In genomic region chr10:89327803-89328441, GRCh38 we compare ENCODE assay signal across 8 cellular contexts. TPM values are rescaled to one million over a fixed set of nuclear protein-coding genes. Genes with fewer than 3 reads are reported as not detected.
DNase-seq lines count a peak whose midpoint lies in the region; ATAC-seq and TF ChIP-seq lines count a peak whose summit lies in the region.

Gene IFIT3, plus strand, starts transcription at chr10:89327997. Its CDS starts 77 bp downstream, at chr10:89328074.

- H3K27me3 Mint-ChIP-seq in CD4-positive, alpha-beta T cell, result no peaks in the 10 kb centered on the region
- no peaks in the 10 kb centered on the region for H3K27me3 Mint-ChIP-seq in progenitor cell of endocrine pancreas

- in situ Hi-C loops in astrocyte of the spinal cord (cut with HindIII; ENCODE audit: low sequenced_read_pairs), result no loop called here

- H3K4me3 Mint-ChIP-seq in CD4-positive, alpha-beta T cell, result peak within 1 kb of the TSS; percentile 86
- no peak within 1 kb of the TSS for H3K4me3 Mint-ChIP-seq in progenitor cell of endocrine pancreas (ENCODE audit: low read depth)

- no peaks in the 10 kb centered on the region for H3K27me3 ChIP-seq in CD4-positive, alpha-beta T cell (ENCODE audit: control insufficient read depth, insufficient read depth, low read length)
- H3K27me3 ChIP-seq in right cardiac atrium (ENCODE audit: control insufficient read depth, insufficient read depth), result no peaks in the 10 kb centered on the region

- H3K4me3 ChIP-seq in astrocyte of the spinal cord (ENCODE audit: low read depth, low read length) (peak within 1 kb of the TSS; percentile 50), right cardiac atrium (ENCODE audit: low read length) (peak within 1 kb of the TSS; percentile 85)

- POLR2A ChIA-PET in CD4-positive, alpha-beta T cell (lab: Charles Lee), result interaction anchor here (0.7 to 1.7 kb wide), 7 partner anchors 17 to 76 kb away, joined by 3 to 25 read pairs (median 3); partner anchors contain the start of genes IFIT1, IFIT2 and LIPA

- CTCF ChIA-PET in CD4-positive, alpha-beta T cell (lab: Charles Lee), result interaction anchor here (0.8 to 1.0 kb wide), 2 partner anchors 42 to 69 kb away, joined by 3 read pairs; no protein-coding TSS in a partner anchor

- WGBS in right cardiac atrium, result 9% methylated on average over 7 of the region's 7 CpGs

- ATAC-seq in CD4-positive, alpha-beta T cell (ENCODE audit: poor library complexity), result peak; percentile 43
- peak; percentile 33 for ATAC-seq in GM19452 (IDR thresholded peaks at IDR 0.05; ENCODE audit: unreplicated experiment)
- peak; percentile 95 to 96 for ATAC-seq in right cardiac atrium
- no peak for ATAC-seq in HG03439 (IDR thresholded peaks at IDR 0.05; ENCODE audit: unreplicated experiment)

- peaks cover 47% of the 10 kb centered on the region for H3K4me1 Mint-ChIP-seq in CD4-positive, alpha-beta T cell (ENCODE audit: low read depth)
- H3K4me1 Mint-ChIP-seq in progenitor cell of endocrine pancreas (ENCODE audit: low read depth), result peaks cover 21% of the 10 kb centered on the region

- H3K4me1 ChIP-seq in right cardiac atrium (ENCODE audit: control insufficient read depth, insufficient read depth, low read length), result peaks cover 13% of the 10 kb centered on the region

- peaks cover 5% of the 10 kb centered on the region for H3K36me3 Mint-ChIP-seq in CD4-positive, alpha-beta T cell (ENCODE audit: low read depth)
- H3K36me3 Mint-ChIP-seq in progenitor cell of endocrine pancreas (ENCODE audit: insufficient read depth), result no peaks in the 10 kb centered on the region

- no peaks in the 10 kb centered on the region for H3K9me3 Mint-ChIP-seq in CD4-positive, alpha-beta T cell
- peaks cover 11% of the 10 kb centered on the region for H3K9me3 Mint-ChIP-seq in progenitor cell of endocrine pancreas (ENCODE audit: low read depth)

- peak within 1 kb of the TSS; percentile 32 for H3K27ac ChIP-seq in CD4-positive, alpha-beta T cell (ENCODE audit: low read depth, low read length)
- H3K27ac ChIP-seq in right cardiac atrium (ENCODE audit: low read length), result peak within 1 kb of the TSS; percentile 99

- intact Hi-C loops in CD4-positive, alpha-beta T cell (cut with DNase I, micrococcal nuclease), result no loop called here
- intact Hi-C loops in right cardiac atrium (cut with DNase I), result no loop called here

- no peaks in the 10 kb centered on the region for H3K9me3 ChIP-seq in CD4-positive, alpha-beta T cell (ENCODE audit: control insufficient read depth, low read length)
- no peaks in the 10 kb centered on the region for H3K9me3 ChIP-seq in right cardiac atrium (ENCODE audit: control insufficient read depth, low read length)

- peak in 1 of 10 experiments; percentile 33 for DNase-seq in CD4-positive, alpha-beta T cell
- DNase-seq in NOMO-1 (lab: John Stamatoyannopoulos, UW; ENCODE audit: unreplicated experiment in 2 of 2), result peak; percentile 48 to 75
- DNase-seq in astrocyte of the spinal cord (ENCODE audit: low read depth, low spot score), result peak; percentile 96
- DNase-seq in right cardiac atrium, result peak; percentile 70 to 82 (median 74)
- DNase-seq in progenitor cell of endocrine pancreas (ENCODE audit: low spot score, unreplicated experiment), result no peak
- DNase-seq in activated CD4-positive, alpha-beta T cell treated with anti-CD3 and anti-CD28 coated beads, Interleukin-2, amount 50 U/mL, for 4 hours, result no peak

- TF ChIP-seq CTCF in CD4-positive, alpha-beta T cell (IDR thresholded peaks at IDR 0.05), result no peak
- no peak for TF ChIP-seq CTCF in astrocyte of the spinal cord (IDR thresholded peaks at IDR 0.05; ENCODE audit: low read depth, low read length)
- TF ChIP-seq CTCF in progenitor cell of endocrine pancreas (IDR thresholded peaks at IDR 0.05; ENCODE audit: unreplicated experiment), result no peak

- peak within 1 kb of the TSS; percentile 63 for H3K27ac Mint-ChIP-seq in CD4-positive, alpha-beta T cell
- H3K27ac Mint-ChIP-seq in progenitor cell of endocrine pancreas, result peak within 1 kb of the TSS; percentile 67

RNA-seq across cellular contexts. Expression of gene IFIT3, which starts in this region (rescaled TPM):
- total RNA-seq in CD4-positive, alpha-beta T cell, result 10 to 100 TPM; 11.5 to 12.8 TPM
- total RNA-seq in right cardiac atrium (10 to 100 TPM in 3 of 4 donors, 1 to 10 TPM in 1; 8.1 to 14.9 (median 13.7) TPM), progenitor cell of endocrine pancreas (0.16 TPM in 1 of 2 replicates, not detected in the other)
- 10.2 TPM for polyA plus RNA-seq in right cardiac atrium

Comparison
In these comparisons a context has a peak if more than half of its experiments do, and no peak if none do; other contexts are left out.
1. DNase-seq: peak in NOMO-1 (2 of 2), astrocyte of the spinal cord (single experiment) and right cardiac atrium (3 of 3); none in progenitor cell of endocrine pancreas (single experiment) and activated CD4-positive, alpha-beta T cell treated with anti-CD3 and anti-CD28 coated beads, Interleukin-2, amount 50 U/mL, for 4 hours (0 of 2).